1 cellular context compared by ENCODE assay signal in genomic region chr6:40802481-40802880, GRCh38.
TF ChIP-seq lines count a peak whose summit lies in the region.

No MANE protein-coding gene starts in this region.

TF ChIP-seq in H1, 55 proteins besides CTCF, POLR2A, EP300 and RAD21:
- no peak for TF ChIP-seq EGR1 (IDR thresholded peaks at IDR 0.05; ENCODE audit: borderline replicate concordance, low read depth, low read length)
- no peak for TF ChIP-seq KDM5A (IDR thresholded peaks at IDR 0.05; ENCODE audit: low read length)
- no peak for TF ChIP-seq GTF2F1 (IDR thresholded peaks at IDR 0.05; ENCODE audit: borderline replicate concordance, low read depth, low read length)
- no peak for TF ChIP-seq TEAD4 (IDR thresholded peaks at IDR 0.05; ENCODE audit: low read depth, low read length)
- no peak for TF ChIP-seq CREB1 (IDR thresholded peaks at IDR 0.05)
- no peak for TF ChIP-seq YY1 (IDR thresholded peaks at IDR 0.05; ENCODE audit: low read depth, low read length)
- TF ChIP-seq NANOG (IDR thresholded peaks at IDR 0.05; ENCODE audit: insufficient read depth, low read depth, low read length, poor library complexity, severe bottlenecking) = no peak
- TF ChIP-seq RBBP5 (IDR thresholded peaks at IDR 0.05; ENCODE audit: borderline replicate concordance, low read depth, low read length) = no peak
- no peak for TF ChIP-seq BACH1 (IDR thresholded peaks at IDR 0.05; ENCODE audit: low read length)
- no peak for TF ChIP-seq FOSL1 (IDR thresholded peaks at IDR 0.05; ENCODE audit: insufficient read depth, low read depth, low read length)
